ENCODE assay signal across 9 cellular contexts in the genomic region with DNA sequence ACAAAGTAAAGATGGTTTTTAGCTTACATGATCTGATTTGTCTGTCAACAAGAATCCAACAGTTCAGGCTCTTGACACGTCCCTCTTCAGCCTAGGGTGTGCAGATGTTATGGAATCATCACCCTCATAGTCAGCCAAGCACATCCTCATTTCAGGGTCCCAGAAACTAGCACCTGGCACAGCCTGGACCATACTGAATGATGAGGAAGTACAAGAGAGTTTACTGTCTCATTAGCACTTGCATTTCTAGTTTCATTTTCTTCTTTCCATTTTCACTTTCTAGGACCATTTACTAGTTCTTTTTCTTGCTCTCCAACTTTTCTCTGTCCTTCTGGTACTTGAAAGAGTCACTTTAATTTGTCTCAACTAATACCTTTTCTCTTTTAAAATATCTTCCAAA. TPM values are rescaled to one million over a fixed set of nuclear protein-coding genes. Genes with fewer than 3 reads are reported as not detected.
DNase-seq lines count a peak whose midpoint lies in the region; ATAC-seq and TF ChIP-seq lines count a peak whose summit lies in the region.
"Had no signal": no experiment of that assay in that cellular context is flagged by ENCODE, and none has a peak within 500 bp of the region (broad histone marks: within the 10 kb centered on the region; RNA-seq: fewer than 3 reads in every experiment).

No MANE protein-coding gene starts in this region.

- in situ Hi-C loops in ACHN (cut with HindIII; ENCODE audit: low pct_ligation_motif_present, low pct_unique_long_range_greater_than_20kb, low sequenced_read_pairs) = no loop called here

- H3K4me1 Mint-ChIP-seq in activated CD8-positive, alpha-beta memory T cell treated with anti-CD3 and anti-CD28 coated beads, Interleukin-2, amount 10 ng/mL, durations not matched to agents 7 days and 5 days = peaks cover 86% of the 10 kb centered on the region
- peaks cover 75% of the 10 kb centered on the region for H3K4me1 Mint-ChIP-seq in activated CD8-positive, alpha-beta T cell treated with anti-CD3 and anti-CD28 coated beads for 36 hours (ENCODE audit: low read depth)
- peaks cover 89% of the 10 kb centered on the region for H3K4me1 Mint-ChIP-seq in stimulated activated memory B cell treated with anti-CD40 and anti-IgM and Interleukin-4, amounts not matched to agents 10 μg/mL and 1 μg/mL and 100 μg/mL, for 72 hours
- peaks cover 58% of the 10 kb centered on the region for H3K4me1 Mint-ChIP-seq in osteocyte (ENCODE audit: unreplicated experiment)

- H3K9me3 Mint-ChIP-seq in activated CD8-positive, alpha-beta memory T cell treated with anti-CD3 and anti-CD28 coated beads, Interleukin-2, amount 10 ng/mL, durations not matched to agents 7 days and 5 days (ENCODE audit: low read depth) = peaks cover 10% of the 10 kb centered on the region
- peaks cover 8% of the 10 kb centered on the region for H3K9me3 Mint-ChIP-seq in activated CD8-positive, alpha-beta T cell treated with anti-CD3 and anti-CD28 coated beads for 36 hours
- peaks cover 6% of the 10 kb centered on the region for H3K9me3 Mint-ChIP-seq in stimulated activated memory B cell treated with anti-CD40 and anti-IgM and Interleukin-4, amounts not matched to agents 10 μg/mL and 1 μg/mL and 100 μg/mL, for 72 hours
- H3K9me3 Mint-ChIP-seq in osteocyte (ENCODE audit: unreplicated experiment) = no peaks in the 10 kb centered on the region

- DNase-seq in activated CD8-positive, alpha-beta memory T cell treated with anti-CD3 and anti-CD28 coated beads, Interleukin-2, amount 10 ng/mL, durations not matched to agents 7 days and 5 days = peak; percentile 56
- DNase-seq in activated CD8-positive, alpha-beta memory T cell treated with anti-CD3 and anti-CD28 coated beads, Interleukin-2, amount 50 U/mL, for 4 hours = no peak
- peak; percentile 62 for DNase-seq in activated CD8-positive, alpha-beta T cell treated with anti-CD3 and anti-CD28 coated beads for 36 hours
- no peak for DNase-seq in NCI-H526 (lab: John Stamatoyannopoulos, UW)
- no peak for DNase-seq in osteocyte (ENCODE audit: extremely low spot score, unreplicated experiment)
- no peak for DNase-seq in ACHN
- DNase-seq: substantia nigra had no signal

- H3K36me3 Mint-ChIP-seq in activated CD8-positive, alpha-beta memory T cell treated with anti-CD3 and anti-CD28 coated beads, Interleukin-2, amount 10 ng/mL, durations not matched to agents 7 days and 5 days = peaks cover 55% of the 10 kb centered on the region
- H3K36me3 Mint-ChIP-seq in activated CD8-positive, alpha-beta T cell treated with anti-CD3 and anti-CD28 coated beads for 36 hours (ENCODE audit: low read depth) = peaks cover 28% of the 10 kb centered on the region
- peaks cover 15% of the 10 kb centered on the region for H3K36me3 Mint-ChIP-seq in stimulated activated memory B cell treated with anti-CD40 and anti-IgM and Interleukin-4, amounts not matched to agents 10 μg/mL and 1 μg/mL and 100 μg/mL, for 72 hours
- H3K36me3 Mint-ChIP-seq in osteocyte (ENCODE audit: unreplicated experiment) = no peaks in the 10 kb centered on the region

- peak overlapping the region; percentile 97 for H3K27ac Mint-ChIP-seq in activated CD8-positive, alpha-beta memory T cell treated with anti-CD3 and anti-CD28 coated beads, Interleukin-2, amount 10 ng/mL, durations not matched to agents 7 days and 5 days
- peak overlapping the region; percentile 95 for H3K27ac Mint-ChIP-seq in activated CD8-positive, alpha-beta T cell treated with anti-CD3 and anti-CD28 coated beads for 36 hours
- H3K27ac Mint-ChIP-seq in stimulated activated memory B cell treated with anti-CD40 and anti-IgM and Interleukin-4, amounts not matched to agents 10 μg/mL and 1 μg/mL and 100 μg/mL, for 72 hours = peak overlapping the region; percentile 81
- no peak overlapping the region for H3K27ac Mint-ChIP-seq in osteocyte (ENCODE audit: unreplicated experiment)

- peaks cover 3% of the 10 kb centered on the region for H3K27me3 Mint-ChIP-seq in activated CD8-positive, alpha-beta memory T cell treated with anti-CD3 and anti-CD28 coated beads, Interleukin-2, amount 10 ng/mL, durations not matched to agents 7 days and 5 days
- H3K27me3 Mint-ChIP-seq in activated CD8-positive, alpha-beta T cell treated with anti-CD3 and anti-CD28 coated beads for 36 hours = peaks cover 4% of the 10 kb centered on the region
- H3K27me3 Mint-ChIP-seq in stimulated activated memory B cell treated with anti-CD40 and anti-IgM and Interleukin-4, amounts not matched to agents 10 μg/mL and 1 μg/mL and 100 μg/mL, for 72 hours = no peaks in the 10 kb centered on the region
- H3K27me3 Mint-ChIP-seq in osteocyte (ENCODE audit: unreplicated experiment) = no peaks in the 10 kb centered on the region

- intact Hi-C loops in activated CD8-positive, alpha-beta T cell treated with anti-CD3 and anti-CD28 coated beads for 36 hours (cut with micrococcal nuclease) = loop anchor here (2.0 kb wide), 3 partner anchors 62 to 210 kb away; no protein-coding TSS in a partner anchor

- ATAC-seq in activated CD8-positive, alpha-beta memory T cell treated with anti-CD3 and anti-CD28 coated beads, Interleukin-2, amount 10 ng/mL, durations not matched to agents 7 days and 5 days = peak; percentile 31
- ATAC-seq in HG03045 (IDR thresholded peaks at IDR 0.05; ENCODE audit: unreplicated experiment) = peak; percentile 30
- ATAC-seq in activated CD8-positive, alpha-beta T cell treated with anti-CD3 and anti-CD28 coated beads for 36 hours = peak; percentile 21
- peak; percentile 60 for ATAC-seq in stimulated activated memory B cell treated with anti-CD40 and anti-IgM and Interleukin-4, amounts not matched to agents 10 μg/mL and 1 μg/mL and 100 μg/mL, for 72 hours

- CTCF ChIA-PET in activated CD8-positive, alpha-beta memory T cell treated with anti-CD3 and anti-CD28 coated beads, Interleukin-2, amount 10 ng/mL, durations not matched to agents 7 days and 5 days (lab: Charles Lee) = interaction anchor here (1.0 to 13.4 kb wide), 7 partner anchors 16 to 86 kb away, joined by 3 to 225 read pairs (median 7); no protein-coding TSS in a partner anchor
- CTCF ChIA-PET in activated CD8-positive, alpha-beta T cell treated with anti-CD3 and anti-CD28 coated beads for 36 hours (lab: Charles Lee) = interaction anchor here (0.6 to 2.4 kb wide), 9 partner anchors 8 to 89 kb away, joined by 3 to 17 read pairs (median 3); no protein-coding TSS in a partner anchor

- TF ChIP-seq CTCF in activated CD8-positive, alpha-beta T cell treated with anti-CD3 and anti-CD28 coated beads for 36 hours (IDR thresholded peaks at IDR 0.05) = no peak
- TF ChIP-seq CTCF in osteocyte (IDR thresholded peaks at IDR 0.05) = no peak

- H3K4me3 Mint-ChIP-seq in activated CD8-positive, alpha-beta memory T cell treated with anti-CD3 and anti-CD28 coated beads, Interleukin-2, amount 10 ng/mL, durations not matched to agents 7 days and 5 days = peak overlapping the region; percentile 84
- peak overlapping the region; percentile 92 for H3K4me3 Mint-ChIP-seq in activated CD8-positive, alpha-beta T cell treated with anti-CD3 and anti-CD28 coated beads for 36 hours
- peak overlapping the region; percentile 81 for H3K4me3 Mint-ChIP-seq in stimulated activated memory B cell treated with anti-CD40 and anti-IgM and Interleukin-4, amounts not matched to agents 10 μg/mL and 1 μg/mL and 100 μg/mL, for 72 hours
- H3K4me3 Mint-ChIP-seq in osteocyte (ENCODE audit: unreplicated experiment) = no peak overlapping the region

- POLR2A ChIA-PET in activated CD8-positive, alpha-beta T cell treated with anti-CD3 and anti-CD28 coated beads for 36 hours (lab: Charles Lee) = interaction anchor here (0.5 to 13.3 kb wide), 12 partner anchors 8 to 76 kb away, joined by 3 to 191 read pairs (median 6); partner anchors contain the start of gene RIPOR2

RNA-seq across cellular contexts. Expression of gene RIPOR2, which starts 6.5 kb away (rescaled TPM):
- 100 to 1,000 TPM in 1 of 2 experiments, 10 to 100 TPM in 1; 53.4 to 104 TPM for total RNA-seq in activated CD8-positive, alpha-beta memory T cell treated with anti-CD3 and anti-CD28 coated beads, Interleukin-2, amount 10 ng/mL, durations not matched to agents 7 days and 5 days
- 10 to 100 TPM; 88.3 to 96.3 TPM for total RNA-seq in activated CD8-positive, alpha-beta T cell treated with anti-CD3 and anti-CD28 coated beads for 36 hours
- 4.8 and 6.3 TPM in 2 replicates for total RNA-seq in osteocyte

Comparison
In these comparisons a context has a peak if more than half of its experiments do, and no peak if none do; other contexts are left out.
1. DNase-seq: peak in activated CD8-positive, alpha-beta memory T cell treated with anti-CD3 and anti-CD28 coated beads, Interleukin-2, amount 10 ng/mL, durations not matched to agents 7 days and 5 days (single experiment) and activated CD8-positive, alpha-beta T cell treated with anti-CD3 and anti-CD28 coated beads for 36 hours (single experiment); none in activated CD8-positive, alpha-beta memory T cell treated with anti-CD3 and anti-CD28 coated beads, Interleukin-2, amount 50 U/mL, for 4 hours (single experiment), NCI-H526 (0 of 2), osteocyte (single experiment) and ACHN (single experiment).
2. Peak in every context shown above with its lines, with median percentiles within 50 percentile points of each other: ATAC-seq.